ENCODE assay signal across 29 cellular contexts in the genomic region with DNA sequence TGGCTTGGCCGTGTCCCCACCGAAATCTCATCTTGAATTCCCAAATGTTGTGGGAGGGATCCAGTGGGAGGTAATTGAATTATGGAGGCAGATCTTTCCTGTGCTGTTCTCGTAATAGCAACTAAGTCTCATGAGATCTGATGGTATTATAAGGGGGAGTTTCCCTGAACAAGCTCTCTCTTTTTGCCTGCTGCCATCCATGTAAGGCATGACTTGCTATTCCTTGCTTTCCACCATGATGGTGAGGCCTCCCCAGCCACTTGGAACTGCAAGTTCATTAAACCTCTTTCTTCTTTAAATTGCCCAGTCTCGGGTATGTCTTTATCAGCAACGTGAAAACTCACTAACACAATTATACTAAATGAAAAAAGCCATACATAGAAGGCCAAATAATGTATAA.
"Had no signal": no experiment of that assay in that cellular context is flagged by ENCODE, and none has a peak within 500 bp of the region (broad histone marks: within the 10 kb centered on the region; RNA-seq: fewer than 3 reads in every experiment).

No MANE protein-coding gene starts in this region.

- H3K4me1 ChIP-seq: colonic mucosa, esophagus squamous epithelium, foreskin keratinocyte, gastrocnemius medialis had no signal

- H3K27ac ChIP-seq: colonic mucosa, coronary artery, dorsolateral prefrontal cortex, epithelial cell of prostate, esophagus muscularis mucosa, esophagus squamous epithelium, foreskin keratinocyte, gastrocnemius medialis, gastroesophageal sphincter, heart left ventricle, heart right ventricle had no signal

- H3K36me3 ChIP-seq: colonic mucosa, esophagus muscularis mucosa, esophagus squamous epithelium, gastrocnemius medialis, gastroesophageal sphincter, heart left ventricle, heart right ventricle had no signal

- H3K4me1 Mint-ChIP-seq: endodermal cell had no signal

- FAIRE-seq: colon, endometrium, endothelial cell of umbilical vein, frontal cortex had no signal

- H3K9me3 ChIP-seq: colonic mucosa, esophagus muscularis mucosa, esophagus squamous epithelium, gastrocnemius medialis, gastroesophageal sphincter had no signal

- DNase-seq: colonic mucosa; cortex of kidney; dermis blood vessel endothelial cell; dorsolateral prefrontal cortex; effector CD4-positive, alpha-beta T cell; effector CD8-positive, alpha-beta T cell; effector memory CD4-positive, alpha-beta T cell; effector memory CD8-positive, alpha-beta T cell; endodermal cell; erythroblast; esophagus squamous epithelium; foreskin fibroblast; foreskin keratinocyte; foreskin melanocyte; gastrocnemius medialis; glutamatergic neuron; head of caudate nucleus; heart left ventricle; heart right ventricle had no signal

- ATAC-seq: effector memory CD8-positive, alpha-beta T cell; esophagus mucosa; foreskin keratinocyte; gastrocnemius medialis; gastroesophageal sphincter; heart left ventricle; heart right ventricle had no signal

- H3K27ac Mint-ChIP-seq: dendritic cell treated with granulocyte-macrophage colony-stimulating factor and Interleukin-4, amounts not matched to agents 40 ng/mL and 50 ng/mL, for 4 days; effector memory CD8-positive, alpha-beta T cell; endodermal cell had no signal

- H3K4me3 ChIP-seq: colonic mucosa, coronary artery, dorsolateral prefrontal cortex, esophagus muscularis mucosa, esophagus squamous epithelium, gastrocnemius medialis, gastroesophageal sphincter, heart left ventricle, heart right ventricle had no signal

- H3K4me3 Mint-ChIP-seq: dendritic cell treated with granulocyte-macrophage colony-stimulating factor and Interleukin-4, amounts not matched to agents 40 ng/mL and 50 ng/mL, for 4 days; effector memory CD8-positive, alpha-beta T cell; endodermal cell had no signal

- H3K27me3 ChIP-seq: colonic mucosa, dorsolateral prefrontal cortex, esophagus muscularis mucosa, esophagus squamous epithelium, foreskin keratinocyte, gastrocnemius medialis, gastroesophageal sphincter, heart left ventricle, heart right ventricle had no signal

- H3K27me3 Mint-ChIP-seq: dendritic cell treated with granulocyte-macrophage colony-stimulating factor and Interleukin-4, amounts not matched to agents 40 ng/mL and 50 ng/mL, for 4 days; effector memory CD8-positive, alpha-beta T cell had no signal
